In genomic region chr21:15140321-15141019, GRCh38 we compare ENCODE assay signal across 14 cellular contexts.
DNase-seq lines count a peak whose midpoint lies in the region; ATAC-seq, FAIRE-seq and TF ChIP-seq lines count a peak whose summit lies in the region.
"Had no signal": no experiment of that assay in that cellular context is flagged by ENCODE, and none has a peak within 500 bp of the region (broad histone marks: within the 10 kb centered on the region; RNA-seq: fewer than 3 reads in every experiment).

No MANE protein-coding gene starts in this region.

- DNase-seq in RCC 7860 (ENCODE audit: low spot score) (no peak), right cardiac atrium (peak; percentile 28 to 67 (median 48)), progenitor cell of endocrine pancreas (ENCODE audit: low spot score, unreplicated experiment) (peak; percentile 55), NAMALWA (ENCODE audit: low spot score) (no peak), esophagus muscularis mucosa (ENCODE audit: extremely low spot score) (no peak), NCI-H2029 (lab: John Stamatoyannopoulos, UW) (no peak)
- DNase-seq: activated CD4-positive, alpha-beta T cell treated with anti-CD3 and anti-CD28 coated beads, Interleukin-2, amount 50 U/mL, for 48 hours; activated naive CD4-positive, alpha-beta T cell treated with anti-CD3 and anti-CD28 coated beads, Interleukin-2, amount 10 ng/mL, durations not matched to agents 7 days and 5 days; cortex of kidney; stimulated activated CD4-positive, alpha-beta T cell treated with anti-CD3 and anti-CD28 coated beads, Interleukin-12 subunit alpha, Interleukin-12 subunit beta, amount 100 ng/mL, for 4 hours; stimulated activated CD8-positive, alpha-beta memory T cell treated with anti-CD3 and anti-CD28 coated beads, Interleukin-4, amount 100 ng/mL, for 48 hours had no signal

- H3K27me3 Mint-ChIP-seq in progenitor cell of endocrine pancreas, result no peaks in the 10 kb centered on the region

- TF ChIP-seq CTCF in progenitor cell of endocrine pancreas (IDR thresholded peaks at IDR 0.05; ENCODE audit: unreplicated experiment), result no peak
- no peak for TF ChIP-seq CTCF in esophagus muscularis mucosa (IDR thresholded peaks at IDR 0.05)

- H3K27me3 ChIP-seq in right cardiac atrium (ENCODE audit: control insufficient read depth, insufficient read depth) (no peaks in the 10 kb centered on the region), esophagus muscularis mucosa (no peaks in the 10 kb centered on the region)

- intact Hi-C loops in right cardiac atrium (cut with DNase I), result no loop called here
- intact Hi-C loops in esophagus muscularis mucosa (cut with DNase I), result no loop called here

- H3K4me1 ChIP-seq in right cardiac atrium (ENCODE audit: control insufficient read depth, insufficient read depth, low read length) (no peaks in the 10 kb centered on the region), esophagus muscularis mucosa (peaks cover 0 to 6% (median 2%) of the 10 kb centered on the region in 4 donors)

- H3K27ac ChIP-seq in right cardiac atrium (ENCODE audit: low read length) (no peak overlapping the region), esophagus muscularis mucosa (replicated peaks in 1 of 4) (no peak overlapping the region)

- H3K4me3 ChIP-seq in right cardiac atrium (ENCODE audit: low read length) (no peak overlapping the region), esophagus muscularis mucosa (no peak overlapping the region)

- TF ChIP-seq POLR2A in esophagus muscularis mucosa (IDR thresholded peaks at IDR 0.05; ENCODE audit: low read depth), result no peak

- TF ChIP-seq EP300 in esophagus muscularis mucosa (IDR thresholded peaks at IDR 0.05), result no peak

- ATAC-seq in GM18870 (IDR thresholded peaks at IDR 0.05; ENCODE audit: unreplicated experiment) (peak; percentile 60), right cardiac atrium (peak; percentile 95 to 96), HG03045 (IDR thresholded peaks at IDR 0.05; ENCODE audit: unreplicated experiment) (no peak)

- no peaks in the 10 kb centered on the region for H3K36me3 ChIP-seq in esophagus muscularis mucosa

- 38% methylated on average over 9 of the region's 9 CpGs for WGBS in right cardiac atrium
- 51% methylated on average over 9 of the region's 9 CpGs for WGBS in esophagus muscularis mucosa

- peaks cover 5% of the 10 kb centered on the region for H3K9me3 Mint-ChIP-seq in progenitor cell of endocrine pancreas (ENCODE audit: low read depth)
- H3K9me3 Mint-ChIP-seq: activated naive CD4-positive, alpha-beta T cell treated with anti-CD3 and anti-CD28 coated beads, Interleukin-2, amount 10 ng/mL, durations not matched to agents 7 days and 5 days; CD14-positive monocyte had no signal

- H3K4me3 Mint-ChIP-seq in progenitor cell of endocrine pancreas (ENCODE audit: low read depth), result peak overlapping the region; percentile 30
- H3K4me3 Mint-ChIP-seq: activated naive CD4-positive, alpha-beta T cell treated with anti-CD3 and anti-CD28 coated beads, Interleukin-2, amount 10 ng/mL, durations not matched to agents 7 days and 5 days; CD14-positive monocyte had no signal

- peaks cover 50% of the 10 kb centered on the region for H3K4me1 Mint-ChIP-seq in progenitor cell of endocrine pancreas (ENCODE audit: low read depth)
- H3K4me1 Mint-ChIP-seq: activated naive CD4-positive, alpha-beta T cell treated with anti-CD3 and anti-CD28 coated beads, Interleukin-2, amount 10 ng/mL, durations not matched to agents 7 days and 5 days had no signal

- H3K9me3 ChIP-seq in right cardiac atrium (ENCODE audit: control insufficient read depth, low read length), result no peaks in the 10 kb centered on the region
- H3K9me3 ChIP-seq in esophagus muscularis mucosa, result no peaks in the 10 kb centered on the region

- peak overlapping the region; percentile 91 for H3K27ac Mint-ChIP-seq in progenitor cell of endocrine pancreas
- H3K27ac Mint-ChIP-seq: activated naive CD4-positive, alpha-beta T cell treated with anti-CD3 and anti-CD28 coated beads, Interleukin-2, amount 10 ng/mL, durations not matched to agents 7 days and 5 days; CD14-positive monocyte had no signal

- FAIRE-seq in RCC 7860 (lab: Jason Lieb, UNC), result peak; percentile 42

- no peaks in the 10 kb centered on the region for H3K36me3 Mint-ChIP-seq in progenitor cell of endocrine pancreas (ENCODE audit: insufficient read depth)
- H3K36me3 Mint-ChIP-seq: activated naive CD4-positive, alpha-beta T cell treated with anti-CD3 and anti-CD28 coated beads, Interleukin-2, amount 10 ng/mL, durations not matched to agents 7 days and 5 days; CD14-positive monocyte had no signal

Comparison
In these comparisons a context has a peak if more than half of its experiments do, and no peak if none do; other contexts are left out.
1. DNase-seq: peak in right cardiac atrium (3 of 3) and progenitor cell of endocrine pancreas (single experiment); none in RCC 7860 (single experiment), NAMALWA (single experiment), esophagus muscularis mucosa (single experiment) and NCI-H2029 (single experiment).